30 cellular contexts compared by ENCODE assay signal in the genomic region with DNA sequence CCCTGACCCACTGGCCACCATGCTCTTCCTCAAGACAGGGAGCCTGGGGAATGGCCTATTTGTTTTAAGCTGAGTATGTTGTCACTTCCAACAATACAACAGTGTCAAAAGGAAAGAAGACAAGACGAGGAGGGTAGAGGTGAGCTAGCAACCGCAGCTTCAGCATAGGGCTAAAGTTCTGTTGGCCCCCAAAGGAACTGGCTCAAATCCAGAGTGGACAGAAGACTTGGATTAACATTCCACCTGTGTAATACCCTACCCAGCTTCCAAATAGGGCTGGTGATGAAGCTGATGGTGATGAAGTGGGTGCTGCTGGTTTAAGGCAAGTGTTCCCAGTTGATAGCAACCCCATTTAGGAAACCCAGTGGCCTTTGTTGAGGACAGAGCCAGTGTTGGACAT. TPM values are rescaled to one million over a fixed set of nuclear protein-coding genes. Genes with fewer than 3 reads are reported as not detected.
"Had no signal": no experiment of that assay in that cellular context is flagged by ENCODE, and none has a peak within 500 bp of the region (broad histone marks: within the 10 kb centered on the region; RNA-seq: fewer than 3 reads in every experiment).

No MANE protein-coding gene starts in this region.

- H3K79me2 ChIP-seq: hepatocyte had no signal

- H3K4me1 ChIP-seq: colonic mucosa, gastrocnemius medialis, heart left ventricle had no signal

- FAIRE-seq: endometrium, kidney had no signal

- ATAC-seq: effector memory CD8-positive, alpha-beta T cell; esophagus mucosa; gastrocnemius medialis; heart left ventricle; left colon; left lung; left ventricle myocardium superior; lower lobe of right lung; mucosa of descending colon had no signal

- H3K27ac ChIP-seq: colonic mucosa, epithelial cell of prostate, esophagus squamous epithelium, gastrocnemius medialis, heart left ventricle, hepatocyte, left lung, lower lobe of right lung had no signal

- H3K4me3 ChIP-seq: colonic mucosa, esophagus squamous epithelium, gastrocnemius medialis, heart left ventricle, hepatocyte, left lung, lower lobe of right lung, mucosa of descending colon had no signal

- H2AFZ ChIP-seq: hepatocyte had no signal

- H3K9me3 ChIP-seq: colonic mucosa, esophagus squamous epithelium, gastrocnemius medialis, heart left ventricle, left lung, lower lobe of right lung, mucosa of descending colon had no signal

- DNase-seq: colonic mucosa; cortex of kidney; effector CD8-positive, alpha-beta T cell; effector memory CD8-positive, alpha-beta T cell; endodermal cell; erythroblast; esophagus squamous epithelium; foreskin fibroblast; foreskin melanocyte; gastrocnemius medialis; heart left ventricle; hypothalamus; immature natural killer cell; kidney; kidney glomerular epithelial cell; left colon; left lung; left ventricle myocardium superior; lower lobe of right lung; mesenchymal stem cell; mucosa of descending colon; naive B cell had no signal

- H3K27me3 ChIP-seq: colonic mucosa, gastrocnemius medialis, left lung had no signal

- H3K4me2 ChIP-seq: hepatocyte had no signal

- H3K36me3 ChIP-seq: colonic mucosa, esophagus squamous epithelium, gastrocnemius medialis, heart left ventricle, left lung, lower lobe of right lung had no signal

RNA-seq across cellular contexts. Expression of gene KCNK5, which starts 31.7 kb away (rescaled TPM):
- total RNA-seq: dermis microvascular lymphatic vessel endothelial cell, myocyte had no signal

RNA-seq across cellular contexts. Expression of gene KCNK17, which starts 53.3 kb away (rescaled TPM):
- total RNA-seq: colonic mucosa, dermis microvascular lymphatic vessel endothelial cell, gastrocnemius medialis, hepatocyte, left ventricle myocardium superior, lung microvascular endothelial cell, mesothelial cell of epicardium, myocyte had no signal
- polyA plus RNA-seq: hepatocyte had no signal
